8 cellular contexts compared by ENCODE assay signal in genomic region chr1:59146651-59147358, GRCh38.
A peak's percentile ranks its signal among the peaks of the same experiment; 100 is the strongest.
DNase-seq lines count a peak whose midpoint lies in the region; ATAC-seq and TF ChIP-seq lines count a peak whose summit lies in the region.

No MANE protein-coding gene starts in this region.

- DNase-seq in Ammon's horn (ENCODE audit: low spot score) = peak; percentile 43
- DNase-seq in activated CD8-positive, alpha-beta memory T cell treated with anti-CD3 and anti-CD28 coated beads for 4 hours (ENCODE audit: low read depth in 2 of 2) = peak; percentile 4 to 23
- no peak for DNase-seq in epithelial cell of proximal tubule (ENCODE audit: low read depth)
- DNase-seq in stimulated activated naive CD8-positive, alpha-beta T cell treated with anti-CD3 and anti-CD28 coated beads, Interleukin-15, Interleukin-2, amounts not matched to agents 100 U/mL and 50 U/mL, for 24 hours = peak; percentile 72
- DNase-seq in NCI-H1092 treated with DMSO at 0.1 percent for 48 hours (lab: John Stamatoyannopoulos, UW) = no peak

- H3K9ac ChIP-seq in mucosa of rectum (ENCODE audit: low read depth in 1 of 2, low read length in 2 of 2) = peak overlapping the region; percentile 73

- ATAC-seq in GM19452 (IDR thresholded peaks at IDR 0.05; ENCODE audit: unreplicated experiment) (peak; percentile 57), HG03571 (IDR thresholded peaks at IDR 0.05; ENCODE audit: unreplicated experiment) (peak; percentile 69)
- peak; percentile 76 for ATAC-seq in stimulated activated naive CD8-positive, alpha-beta T cell treated with anti-CD3 and anti-CD28 coated beads, Interleukin-15, Interleukin-2, amounts not matched to agents 100 U/mL and 50 U/mL, for 24 hours

- H3K36me3 ChIP-seq in mucosa of rectum (ENCODE audit: control insufficient read depth in 2 of 2, insufficient read depth in 2 of 2, low read length in 2 of 2) = no peaks in the 10 kb centered on the region

- no peaks in the 10 kb centered on the region for H3K27me3 ChIP-seq in mucosa of rectum (ENCODE audit: control insufficient read depth in 2 of 2, insufficient read depth in 2 of 2, low read length in 2 of 2)

- peak overlapping the region; percentile 21 to 47 for H3K27ac ChIP-seq in mucosa of rectum (ENCODE audit: low read depth in 2 of 2, low read length in 2 of 2)

- H3K9me3 ChIP-seq in mucosa of rectum (ENCODE audit: control insufficient read depth in 2 of 2, low read length in 2 of 2) = no peaks in the 10 kb centered on the region

- TF ChIP-seq CTCF in epithelial cell of proximal tubule (conservative IDR thresholded peaks at IDR 0.05; ENCODE audit: low read depth, low read length) = peak; percentile 30

- H3K4me3 ChIP-seq in epithelial cell of proximal tubule (ENCODE audit: low read depth, low read length) (peak overlapping the region; percentile 59), mucosa of rectum (ENCODE audit: low read length in 2 of 2) (peak overlapping the region; percentile 74 to 76)

- peaks cover 5 to 12% of the 10 kb centered on the region in 2 donors for H3K4me1 ChIP-seq in mucosa of rectum (ENCODE audit: control insufficient read depth in 2 of 2, insufficient read depth in 2 of 2, low read length in 2 of 2)

Comparison
In these comparisons a context has a peak if more than half of its experiments do, and no peak if none do; other contexts are left out.
1. DNase-seq: peak in Ammon's horn (single experiment), activated CD8-positive, alpha-beta memory T cell treated with anti-CD3 and anti-CD28 coated beads for 4 hours (2 of 2) and stimulated activated naive CD8-positive, alpha-beta T cell treated with anti-CD3 and anti-CD28 coated beads, Interleukin-15, Interleukin-2, amounts not matched to agents 100 U/mL and 50 U/mL, for 24 hours (single experiment); none in epithelial cell of proximal tubule (single experiment) and NCI-H1092 treated with DMSO at 0.1 percent for 48 hours (single experiment).
2. Peak in every context shown above with its lines, with median percentiles within 50 percentile points of each other: ATAC-seq.